In genomic region chr10:6120691-6121090, GRCh38 we compare ENCODE assay signal across 1 cellular context.
TF ChIP-seq lines count a peak whose summit lies in the region.

No MANE protein-coding gene starts in this region.

TF ChIP-seq in GM23338, 12 proteins besides CTCF, POLR2A, EP300 and RAD21 (continued from another document):
- TF ChIP-seq ZNF462 (CRISPR knock-in tag; IDR thresholded peaks at IDR 0.05) (no peak), ETS1 (IDR thresholded peaks at IDR 0.05) (no peak), EZH2phosphoT487 (IDR thresholded peaks at IDR 0.05; ENCODE audit: unreplicated experiment) (no peak)
